In the genomic region with DNA sequence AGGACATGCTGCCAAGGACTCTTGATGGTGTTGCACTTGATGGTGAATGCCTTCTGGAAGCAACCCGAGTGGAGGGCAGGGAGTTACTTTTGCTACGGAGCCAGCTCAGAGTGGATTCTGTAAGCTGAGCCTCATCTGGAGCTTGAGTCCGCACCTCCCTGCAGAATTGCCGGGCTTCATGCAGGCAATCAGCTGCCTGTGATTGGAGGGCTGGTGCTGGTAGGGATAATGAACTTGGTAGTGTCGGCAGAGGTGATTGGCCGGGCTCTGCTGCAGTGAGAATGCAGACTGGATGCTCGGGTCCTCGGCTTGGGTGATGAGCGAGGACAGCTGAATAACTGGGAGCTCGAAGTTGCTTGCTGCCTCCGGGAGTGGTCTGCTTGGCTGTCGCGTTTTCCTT, we compare ENCODE assay signal across 8 cellular contexts. TPM values are rescaled to one million over a fixed set of nuclear protein-coding genes. Genes with fewer than 3 reads are reported as not detected.
DNase-seq lines count a peak whose midpoint lies in the region; ATAC-seq and TF ChIP-seq lines count a peak whose summit lies in the region.

No MANE protein-coding gene starts in this region.

- no peaks in the 10 kb centered on the region for H3K9me3 Mint-ChIP-seq in osteocyte (ENCODE audit: unreplicated experiment)
- H3K9me3 Mint-ChIP-seq in activated T-cell treated with anti-CD3 and anti-CD28 coated beads, Interleukin-2, amount 50 U/mL, for 72 hours, result no peaks in the 10 kb centered on the region

- no peaks in the 10 kb centered on the region for H3K9me3 ChIP-seq in BE2C

- no peak overlapping the region for H3K27ac Mint-ChIP-seq in osteocyte (ENCODE audit: unreplicated experiment)
- H3K27ac Mint-ChIP-seq in activated T-cell treated with anti-CD3 and anti-CD28 coated beads, Interleukin-2, amount 50 U/mL, for 72 hours, result no peak overlapping the region

- no peak overlapping the region for H3K4me3 Mint-ChIP-seq in osteocyte (ENCODE audit: unreplicated experiment)
- H3K4me3 Mint-ChIP-seq in activated T-cell treated with anti-CD3 and anti-CD28 coated beads, Interleukin-2, amount 50 U/mL, for 72 hours, result peak overlapping the region in 1 of 2 donors; percentile 43

- peaks cover 27% of the 10 kb centered on the region for H3K4me1 Mint-ChIP-seq in osteocyte (ENCODE audit: unreplicated experiment)
- peaks cover 54% of the 10 kb centered on the region for H3K4me1 Mint-ChIP-seq in activated T-cell treated with anti-CD3 and anti-CD28 coated beads, Interleukin-2, amount 50 U/mL, for 72 hours (ENCODE audit: low read depth)

- H3K36me3 Mint-ChIP-seq in osteocyte (ENCODE audit: unreplicated experiment), result peaks cover 9% of the 10 kb centered on the region
- peaks cover 0 to 3% of the 10 kb centered on the region in 2 donors for H3K36me3 Mint-ChIP-seq in activated T-cell treated with anti-CD3 and anti-CD28 coated beads, Interleukin-2, amount 50 U/mL, for 72 hours (ENCODE audit: insufficient read depth in 2 of 2)

- no peaks in the 10 kb centered on the region for H3K27me3 ChIP-seq in BE2C

- TF ChIP-seq CTCF in BE2C (IDR thresholded peaks at IDR 0.05; ENCODE audit: low read depth, low read length) (no peak), osteocyte (IDR thresholded peaks at IDR 0.05) (no peak)

- ATAC-seq in GM21576 (IDR thresholded peaks at IDR 0.05; ENCODE audit: unreplicated experiment), result no peak
- ATAC-seq in activated T-cell treated with anti-CD3 and anti-CD28 coated beads, Interleukin-2, amount 50 U/mL, for 72 hours (replicated peaks in 1 of 2), result no peak

- H3K4me3 ChIP-seq in BE2C (ENCODE audit: low read depth, low read length), result peak overlapping the region; percentile 42

- DNase-seq in BE2C (peak; percentile 91), NCI-H2227 (lab: John Stamatoyannopoulos, UW; ENCODE audit: unreplicated experiment) (peak; percentile 86), fibroblast of peridontal ligament (ENCODE audit: extremely low read depth) (peak; percentile 97), nucleus accumbens (lab: John Stamatoyannopoulos, UW) (peak in 54 of 56 donors; percentile 38 to 96 (median 80)), NCI-H1694 treated with DMSO at 0.1 percent for 48 hours (lab: John Stamatoyannopoulos, UW) (no peak), osteocyte (ENCODE audit: extremely low spot score, unreplicated experiment) (no peak)
- no peak for DNase-seq in activated T-cell treated with anti-CD3 and anti-CD28 coated beads, Interleukin-2, amount 50 U/mL, for 72 hours

- H3K4me1 ChIP-seq in BE2C, result peaks cover 41% of the 10 kb centered on the region

- no peaks in the 10 kb centered on the region for H3K27me3 Mint-ChIP-seq in osteocyte (ENCODE audit: unreplicated experiment)
- no peaks in the 10 kb centered on the region for H3K27me3 Mint-ChIP-seq in activated T-cell treated with anti-CD3 and anti-CD28 coated beads, Interleukin-2, amount 50 U/mL, for 72 hours (ENCODE audit: low read depth)

- peaks cover 10% of the 10 kb centered on the region for H3K36me3 ChIP-seq in BE2C

RNA-seq across cellular contexts. Expression of gene SLC25A25, which starts 23.1 kb away (rescaled TPM):
- 23.7 TPM for polyA plus RNA-seq in BE2C (2012; ENCODE audit: insufficient read depth, insufficient read length, low read depth)
- total RNA-seq in osteocyte, result 15.6 and 18.0 TPM in 2 replicates
- total RNA-seq in activated T-cell treated with anti-CD3 and anti-CD28 coated beads, Interleukin-2, amount 50 U/mL, for 72 hours, result 10 to 100 TPM in 1 of 2 donors, 1 to 10 TPM in 1; 9.7 to 11.2 TPM

RNA-seq across cellular contexts. Expression of gene NAIF1, which starts 24.0 kb away (rescaled TPM):
- polyA plus RNA-seq in BE2C (2012; ENCODE audit: insufficient read depth, insufficient read length, low read depth), result 10.3 TPM
- total RNA-seq in osteocyte, result 8.4 and 8.8 TPM in 2 replicates
- total RNA-seq in activated T-cell treated with anti-CD3 and anti-CD28 coated beads, Interleukin-2, amount 50 U/mL, for 72 hours, result 10 to 100 TPM; 11.9 to 17.9 TPM

RNA-seq across cellular contexts. Expression of gene PTGES2, which starts 36.4 kb away (rescaled TPM):
- 511 TPM for polyA plus RNA-seq in BE2C (2012; ENCODE audit: insufficient read depth, insufficient read length, low read depth)
- total RNA-seq in osteocyte, result 79.2 and 80.3 TPM in 2 replicates
- total RNA-seq in activated T-cell treated with anti-CD3 and anti-CD28 coated beads, Interleukin-2, amount 50 U/mL, for 72 hours, result 10 to 100 TPM; 23.5 to 27.5 TPM

RNA-seq across cellular contexts. Expression of gene LCN2, which starts 58.1 kb away (rescaled TPM):
- not detected for polyA plus RNA-seq in BE2C (2012; ENCODE audit: insufficient read depth, insufficient read length, low read depth)
- total RNA-seq in osteocyte, result not detected in 2 replicates
- not detected for total RNA-seq in activated T-cell treated with anti-CD3 and anti-CD28 coated beads, Interleukin-2, amount 50 U/mL, for 72 hours

Comparison
In these comparisons a context has a peak if more than half of its experiments do, and no peak if none do; other contexts are left out.
1. DNase-seq: peak in BE2C (single experiment), NCI-H2227 (single experiment), fibroblast of peridontal ligament (single experiment) and nucleus accumbens (54 of 56); none in NCI-H1694 treated with DMSO at 0.1 percent for 48 hours (single experiment), osteocyte (single experiment) and activated T-cell treated with anti-CD3 and anti-CD28 coated beads, Interleukin-2, amount 50 U/mL, for 72 hours (0 of 2).